1 cellular context compared by ENCODE assay signal in the genomic region with DNA sequence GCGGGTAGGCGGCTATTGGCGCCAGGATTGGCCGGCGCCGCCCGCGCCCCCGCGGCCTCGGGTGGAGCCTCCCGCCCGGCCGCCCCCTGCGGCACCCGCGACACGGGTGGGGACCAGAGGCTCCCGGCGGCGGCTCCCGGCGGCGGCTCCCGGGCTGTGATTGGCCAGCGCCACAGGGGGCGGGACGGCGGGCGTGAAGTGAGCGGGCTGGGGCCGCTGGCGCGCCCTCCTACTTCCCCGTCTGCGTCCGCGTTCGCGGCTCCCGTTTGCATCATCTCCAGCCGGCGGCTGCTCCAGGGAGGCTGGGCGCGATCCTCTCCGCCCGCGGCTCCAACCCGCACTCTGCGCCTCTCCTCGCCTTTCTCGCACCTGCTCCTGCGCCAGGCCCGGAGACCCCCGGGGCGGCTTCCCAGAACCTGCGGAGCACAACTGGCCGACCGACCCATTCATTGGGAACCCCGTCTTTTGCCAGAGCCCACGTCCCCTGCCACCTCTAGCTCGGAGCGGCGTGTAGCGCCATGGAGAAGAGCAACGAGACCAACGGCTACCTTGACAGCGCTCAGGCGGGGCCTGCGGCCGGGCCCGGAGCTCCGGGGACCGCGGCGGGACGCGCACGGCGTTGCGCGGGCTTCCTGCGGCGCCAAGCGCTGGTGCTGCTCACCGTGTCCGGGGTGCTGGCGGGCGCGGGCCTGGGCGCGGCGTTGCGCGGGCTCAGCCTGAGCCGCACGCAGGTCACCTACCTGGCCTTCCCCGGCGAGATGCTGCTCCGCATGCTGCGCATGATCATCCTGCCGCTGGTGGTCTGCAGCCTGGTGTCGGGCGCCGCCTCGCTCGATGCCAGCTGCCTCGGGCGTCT.
A peak's percentile ranks its signal among the peaks of the same experiment; 100 is the strongest.
TF ChIP-seq lines count a peak whose summit lies in the region.

A gene (plus strand): TSS at position 274 of the 856 bp plus-strand sequence. CDS start 245 bp downstream, at position 519.

TF ChIP-seq in WTC11, 78 proteins besides CTCF, POLR2A, EP300 and RAD21 (continued from another document):
- TF ChIP-seq, protein P1, sequence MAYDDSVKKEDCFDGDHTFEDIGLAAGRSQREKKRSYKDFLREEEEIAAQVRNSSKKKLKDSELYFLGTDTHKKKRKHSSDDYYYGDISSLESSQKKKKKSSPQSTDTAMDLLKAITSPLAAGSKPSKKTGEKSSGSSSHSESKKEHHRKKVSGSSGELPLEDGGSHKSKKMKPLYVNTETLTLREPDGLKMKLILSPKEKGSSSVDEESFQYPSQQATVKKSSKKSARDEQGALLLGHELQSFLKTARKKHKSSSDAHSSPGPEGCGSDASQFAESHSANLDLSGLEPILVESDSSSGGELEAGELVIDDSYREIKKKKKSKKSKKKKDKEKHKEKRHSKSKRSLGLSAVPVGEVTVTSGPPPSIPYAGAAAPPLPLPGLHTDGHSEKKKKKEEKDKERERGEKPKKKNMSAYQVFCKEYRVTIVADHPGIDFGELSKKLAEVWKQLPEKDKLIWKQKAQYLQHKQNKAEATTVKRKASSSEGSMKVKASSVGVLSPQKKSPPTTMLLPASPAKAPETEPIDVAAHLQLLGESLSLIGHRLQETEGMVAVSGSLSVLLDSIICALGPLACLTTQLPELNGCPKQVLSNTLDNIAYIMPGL (CRISPR knock-in tag; IDR thresholded peaks at IDR 0.05), result peak; percentile 79
- TF ChIP-seq, protein P2, sequence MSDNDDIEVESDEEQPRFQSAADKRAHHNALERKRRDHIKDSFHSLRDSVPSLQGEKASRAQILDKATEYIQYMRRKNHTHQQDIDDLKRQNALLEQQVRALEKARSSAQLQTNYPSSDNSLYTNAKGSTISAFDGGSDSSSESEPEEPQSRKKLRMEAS (CRISPR knock-in tag; IDR thresholded peaks at IDR 0.05), result peak; percentile 19; the same call in 1 of the 2 replicates
- no peak for TF ChIP-seq ZNF232 (CRISPR knock-in tag; IDR thresholded peaks at IDR 0.05)
- TF ChIP-seq RELA (CRISPR knock-in tag; IDR thresholded peaks at IDR 0.05; ENCODE audit: borderline replicate concordance), result no peak
- TF ChIP-seq ZNF396 (CRISPR knock-in tag; IDR thresholded peaks at IDR 0.05; ENCODE audit: borderline replicate concordance), result no peak
- peak; percentile 36; the same call in 1 of the 2 replicates for TF ChIP-seq FOXP1 (CRISPR knock-in tag; IDR thresholded peaks at IDR 0.05; ENCODE audit: borderline replicate concordance)
- TF ChIP-seq SP1 (CRISPR knock-in tag; conservative IDR thresholded peaks at IDR 0.05), result 0 out of 2 replicates have a peak, but pooled peaks have one; percentile 22
- TF ChIP-seq SOX15 (CRISPR knock-in tag; IDR thresholded peaks at IDR 0.05), result no peak
- TF ChIP-seq, protein P3, sequence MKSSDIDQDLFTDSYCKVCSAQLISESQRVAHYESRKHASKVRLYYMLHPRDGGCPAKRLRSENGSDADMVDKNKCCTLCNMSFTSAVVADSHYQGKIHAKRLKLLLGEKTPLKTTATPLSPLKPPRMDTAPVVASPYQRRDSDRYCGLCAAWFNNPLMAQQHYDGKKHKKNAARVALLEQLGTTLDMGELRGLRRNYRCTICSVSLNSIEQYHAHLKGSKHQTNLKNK (CRISPR knock-in tag; IDR thresholded peaks at IDR 0.05), result no peak
- no peak for TF ChIP-seq KAT7 (CRISPR knock-in tag; IDR thresholded peaks at IDR 0.05; ENCODE audit: borderline replicate concordance)
- TF ChIP-seq NFATC4 (CRISPR knock-in tag; IDR thresholded peaks at IDR 0.05), result no peak
- no peak for TF ChIP-seq TEAD1 (CRISPR knock-in tag; IDR thresholded peaks at IDR 0.05)
- TF ChIP-seq CREB1 (CRISPR knock-in tag; IDR thresholded peaks at IDR 0.05), result no peak
- 0 out of 2 replicates have a peak, but pooled peaks have one; percentile 10 for TF ChIP-seq NFYB (CRISPR knock-in tag; conservative IDR thresholded peaks at IDR 0.05; ENCODE audit: low read depth)
- TF ChIP-seq, protein P4, sequence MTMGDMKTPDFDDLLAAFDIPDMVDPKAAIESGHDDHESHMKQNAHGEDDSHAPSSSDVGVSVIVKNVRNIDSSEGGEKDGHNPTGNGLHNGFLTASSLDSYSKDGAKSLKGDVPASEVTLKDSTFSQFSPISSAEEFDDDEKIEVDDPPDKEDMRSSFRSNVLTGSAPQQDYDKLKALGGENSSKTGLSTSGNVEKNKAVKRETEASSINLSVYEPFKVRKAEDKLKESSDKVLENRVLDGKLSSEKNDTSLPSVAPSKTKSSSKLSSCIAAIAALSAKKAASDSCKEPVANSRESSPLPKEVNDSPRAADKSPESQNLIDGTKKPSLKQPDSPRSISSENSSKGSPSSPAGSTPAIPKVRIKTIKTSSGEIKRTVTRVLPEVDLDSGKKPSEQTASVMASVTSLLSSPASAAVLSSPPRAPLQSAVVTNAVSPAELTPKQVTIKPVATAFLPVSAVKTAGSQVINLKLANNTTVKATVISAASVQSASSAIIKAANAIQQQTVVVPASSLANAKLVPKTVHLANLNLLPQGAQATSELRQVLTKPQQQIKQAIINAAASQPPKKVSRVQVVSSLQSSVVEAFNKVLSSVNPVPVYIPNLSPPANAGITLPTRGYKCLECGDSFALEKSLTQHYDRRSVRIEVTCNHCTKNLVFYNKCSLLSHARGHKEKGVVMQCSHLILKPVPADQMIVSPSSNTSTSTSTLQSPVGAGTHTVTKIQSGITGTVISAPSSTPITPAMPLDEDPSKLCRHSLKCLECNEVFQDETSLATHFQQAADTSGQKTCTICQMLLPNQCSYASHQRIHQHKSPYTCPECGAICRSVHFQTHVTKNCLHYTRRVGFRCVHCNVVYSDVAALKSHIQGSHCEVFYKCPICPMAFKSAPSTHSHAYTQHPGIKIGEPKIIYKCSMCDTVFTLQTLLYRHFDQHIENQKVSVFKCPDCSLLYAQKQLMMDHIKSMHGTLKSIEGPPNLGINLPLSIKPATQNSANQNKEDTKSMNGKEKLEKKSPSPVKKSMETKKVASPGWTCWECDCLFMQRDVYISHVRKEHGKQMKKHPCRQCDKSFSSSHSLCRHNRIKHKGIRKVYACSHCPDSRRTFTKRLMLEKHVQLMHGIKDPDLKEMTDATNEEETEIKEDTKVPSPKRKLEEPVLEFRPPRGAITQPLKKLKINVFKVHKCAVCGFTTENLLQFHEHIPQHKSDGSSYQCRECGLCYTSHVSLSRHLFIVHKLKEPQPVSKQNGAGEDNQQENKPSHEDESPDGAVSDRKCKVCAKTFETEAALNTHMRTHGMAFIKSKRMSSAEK (CRISPR knock-in tag; IDR thresholded peaks at IDR 0.05; ENCODE audit: borderline replicate concordance), result no peak
- TF ChIP-seq, protein P5, sequence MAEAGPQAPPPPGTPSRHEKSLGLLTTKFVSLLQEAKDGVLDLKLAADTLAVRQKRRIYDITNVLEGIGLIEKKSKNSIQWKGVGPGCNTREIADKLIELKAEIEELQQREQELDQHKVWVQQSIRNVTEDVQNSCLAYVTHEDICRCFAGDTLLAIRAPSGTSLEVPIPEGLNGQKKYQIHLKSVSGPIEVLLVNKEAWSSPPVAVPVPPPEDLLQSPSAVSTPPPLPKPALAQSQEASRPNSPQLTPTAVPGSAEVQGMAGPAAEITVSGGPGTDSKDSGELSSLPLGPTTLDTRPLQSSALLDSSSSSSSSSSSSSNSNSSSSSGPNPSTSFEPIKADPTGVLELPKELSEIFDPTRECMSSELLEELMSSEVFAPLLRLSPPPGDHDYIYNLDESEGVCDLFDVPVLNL (CRISPR knock-in tag; IDR thresholded peaks at IDR 0.05; ENCODE audit: borderline replicate concordance, low read depth), result peak; percentile 31; the same call in 1 of the 2 replicates
- peak; percentile 75; the same call in 1 of the 2 replicates for TF ChIP-seq SMAD3 (CRISPR knock-in tag; IDR thresholded peaks at IDR 0.05; ENCODE audit: borderline replicate concordance)
- peak; percentile 24; the same call in 1 of the 2 replicates for TF ChIP-seq CBFB (CRISPR knock-in tag; IDR thresholded peaks at IDR 0.05; ENCODE audit: low read depth)
- TF ChIP-seq, protein P6, sequence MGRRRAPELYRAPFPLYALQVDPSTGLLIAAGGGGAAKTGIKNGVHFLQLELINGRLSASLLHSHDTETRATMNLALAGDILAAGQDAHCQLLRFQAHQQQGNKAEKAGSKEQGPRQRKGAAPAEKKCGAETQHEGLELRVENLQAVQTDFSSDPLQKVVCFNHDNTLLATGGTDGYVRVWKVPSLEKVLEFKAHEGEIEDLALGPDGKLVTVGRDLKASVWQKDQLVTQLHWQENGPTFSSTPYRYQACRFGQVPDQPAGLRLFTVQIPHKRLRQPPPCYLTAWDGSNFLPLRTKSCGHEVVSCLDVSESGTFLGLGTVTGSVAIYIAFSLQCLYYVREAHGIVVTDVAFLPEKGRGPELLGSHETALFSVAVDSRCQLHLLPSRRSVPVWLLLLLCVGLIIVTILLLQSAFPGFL (CRISPR knock-in tag; IDR thresholded peaks at IDR 0.05; ENCODE audit: borderline replicate concordance), result peak; percentile 9; the same call in 1 of the 2 replicates
- peak; percentile 81 for TF ChIP-seq ZNF423 (CRISPR knock-in tag; IDR thresholded peaks at IDR 0.05)
